Comparison of ENCODE assay signal across 15 cellular contexts in genomic region chr13:106528711-106529414, GRCh38. TPM values are rescaled to one million over a fixed set of nuclear protein-coding genes. Genes with fewer than 3 reads are reported as not detected.
DNase-seq lines count a peak whose midpoint lies in the region; ATAC-seq, FAIRE-seq and TF ChIP-seq lines count a peak whose summit lies in the region.
"Had no signal": no experiment of that assay in that cellular context is flagged by ENCODE, and none has a peak within 500 bp of the region (broad histone marks: within the 10 kb centered on the region; RNA-seq: fewer than 3 reads in every experiment).

No MANE protein-coding gene starts in this region.

- no peak overlapping the region for H3K4ac ChIP-seq in neuronal stem cell (ENCODE audit: low read length)

- no peak overlapping the region for H3K14ac ChIP-seq in neuronal stem cell (ENCODE audit: low read length)

- H3K36me3 ChIP-seq in hepatocyte (replicated peaks; ENCODE audit: insufficient read depth, low read depth) (no peaks in the 10 kb centered on the region), neuronal stem cell (replicated peaks in 1 of 2; ENCODE audit: control insufficient read depth in 2 of 2, insufficient read depth in 2 of 2, low read length in 2 of 2) (peaks cover 2 to 79% of the 10 kb centered on the region in 2 donors)
- H3K36me3 ChIP-seq: thyroid gland had no signal

- H3K9me3 ChIP-seq in hepatocyte (ENCODE audit: low read depth) (no peaks in the 10 kb centered on the region), neuronal stem cell (replicated peaks in 1 of 2; ENCODE audit: control insufficient read depth in 2 of 2, insufficient read depth in 1 of 2, low read depth in 1 of 2, low read length in 2 of 2) (no peaks in the 10 kb centered on the region)
- H3K9me3 ChIP-seq: thyroid gland had no signal

- H3K36me3 Mint-ChIP-seq in stimulated activated effector memory CD8-positive, alpha-beta T cell treated with anti-CD3 and anti-CD28 coated beads, Interleukin-12 subunit alpha, Interleukin-12 subunit beta, amount 100 ng/mL, for 72 hours = no peaks in the 10 kb centered on the region

- H4K8ac ChIP-seq in neuronal stem cell (ENCODE audit: low read depth, low read length) = no peak overlapping the region

- H3K4me1 Mint-ChIP-seq in stimulated activated effector memory CD8-positive, alpha-beta T cell treated with anti-CD3 and anti-CD28 coated beads, Interleukin-12 subunit alpha, Interleukin-12 subunit beta, amount 100 ng/mL, for 72 hours = peaks cover 6% of the 10 kb centered on the region

- 57% methylated on average over 8 of the region's 8 CpGs for WGBS in hepatocyte (ENCODE audit: low lambda C conversion rate, missing lambda C conversion rate)
- no CpG with 5 or more reads among the region's 8 CpGs for WGBS in neuronal stem cell (ENCODE audit: extremely low coverage in 2 of 2, insufficient read length in 2 of 2, insufficient replicate concordance in 1 of 2), 2 donors

- H3K27ac ChIP-seq in VCaP = peak overlapping the region; percentile 91
- peak overlapping the region; percentile 79 for H3K27ac ChIP-seq in hepatocyte
- peak overlapping the region; percentile 64 for H3K27ac ChIP-seq in neuronal stem cell (replicated peaks; ENCODE audit: low read length)
- H3K27ac ChIP-seq: thyroid gland had no signal

- H4K20me1 ChIP-seq in hepatocyte (ENCODE audit: insufficient read depth, poor library complexity, severe bottlenecking) = peaks cover 39% of the 10 kb centered on the region

- H2BK12ac ChIP-seq in neuronal stem cell (ENCODE audit: low read length) = no peak overlapping the region

- H3K23ac ChIP-seq in neuronal stem cell (ENCODE audit: low read depth, low read length, poor library complexity) = no peak overlapping the region

- H2BK15ac ChIP-seq in neuronal stem cell (ENCODE audit: low read length) = no peak overlapping the region

- H3K4me3 Mint-ChIP-seq in stimulated activated effector memory CD8-positive, alpha-beta T cell treated with anti-CD3 and anti-CD28 coated beads, Interleukin-12 subunit alpha, Interleukin-12 subunit beta, amount 100 ng/mL, for 72 hours = no peak overlapping the region

- H2BK5ac ChIP-seq in neuronal stem cell (ENCODE audit: low read length) = no peak overlapping the region

- DNase-seq in D721Med (ENCODE audit: insufficient read length, low spot score) = no peak
- no peak for DNase-seq in hepatocyte (ENCODE audit: low spot score)
- peak; percentile 48 for DNase-seq in neuronal stem cell (ENCODE audit: low spot score)
- no peak for DNase-seq in A172 (ENCODE audit: low spot score)
- no peak for DNase-seq in stimulated activated effector memory CD8-positive, alpha-beta T cell treated with anti-CD3 and anti-CD28 coated beads, Interleukin-12 subunit alpha, Interleukin-12 subunit beta, amount 100 ng/mL, for 72 hours (ENCODE audit: low spot score in 2 of 2)
- DNase-seq in Right ventricle myocardium superior = no peak
- DNase-seq: activated CD8-positive, alpha-beta memory T cell treated with anti-CD3 and anti-CD28 coated beads, Interleukin-2, amount 50 U/mL, for 4 hours; activated naive CD4-positive, alpha-beta T cell treated with anti-CD3 and anti-CD28 coated beads, Interleukin-2, amount 50 U/mL, for 16 hours; kidney; NCI-H1930; NCI-H748 treated with DMSO at 0.1 percent for 48 hours; thyroid gland had no signal

- no peaks in the 10 kb centered on the region for H3K79me1 ChIP-seq in neuronal stem cell (ENCODE audit: low read depth, low read length)

- no peak for ATAC-seq in stimulated activated effector memory CD8-positive, alpha-beta T cell treated with anti-CD3 and anti-CD28 coated beads, Interleukin-12 subunit alpha, Interleukin-12 subunit beta, amount 100 ng/mL, for 72 hours
- ATAC-seq in HG02981 (IDR thresholded peaks at IDR 0.05; ENCODE audit: unreplicated experiment) (no peak), Right ventricle myocardium superior (ENCODE audit: poor library complexity) (no peak)
- ATAC-seq: activated CD4-positive, CD25-positive, alpha-beta regulatory T cell treated with anti-CD3 and anti-CD28 coated beads, Interleukin-2, amount 50 U/mL, for 24 hours had no signal

- no peak overlapping the region for H4K91ac ChIP-seq in neuronal stem cell (ENCODE audit: low read depth, low read length, poor library complexity)

- peaks cover 97% of the 10 kb centered on the region for H3K79me2 ChIP-seq in hepatocyte

- H2AK5ac ChIP-seq in neuronal stem cell (ENCODE audit: low read depth, low read length) = no peak overlapping the region

- H3K27ac Mint-ChIP-seq in stimulated activated effector memory CD8-positive, alpha-beta T cell treated with anti-CD3 and anti-CD28 coated beads, Interleukin-12 subunit alpha, Interleukin-12 subunit beta, amount 100 ng/mL, for 72 hours = no peak overlapping the region

- peak; percentile 6 for FAIRE-seq in D721Med (lab: Jason Lieb, UNC)
- FAIRE-seq: kidney had no signal

- no peak for TF ChIP-seq CTCF in D721Med (IDR thresholded peaks at IDR 0.05; ENCODE audit: insufficient read depth, missing control alignments)
- TF ChIP-seq CTCF in VCaP (conservative IDR thresholded peaks at IDR 0.05) = no peak
- TF ChIP-seq CTCF in hepatocyte (IDR thresholded peaks at IDR 0.05; ENCODE audit: poor library complexity) = no peak

- H2BK120ac ChIP-seq in neuronal stem cell (ENCODE audit: low read depth, low read length) = no peak overlapping the region

- H3K4me2 ChIP-seq in hepatocyte = peak overlapping the region; percentile 71
- no peak overlapping the region for H3K4me2 ChIP-seq in neuronal stem cell (ENCODE audit: insufficient read depth, low read length, poor library complexity, severe bottlenecking)

- intact Hi-C loops in Right ventricle myocardium superior (cut with DNase I) = no loop called here

- no peak overlapping the region for H3K9ac ChIP-seq in neuronal stem cell (ENCODE audit: low read depth, low read length, poor library complexity)

- H3K4me1 ChIP-seq in hepatocyte (ENCODE audit: insufficient read depth) = peaks cover 59% of the 10 kb centered on the region
- H3K4me1 ChIP-seq in neuronal stem cell (ENCODE audit: control insufficient read depth in 2 of 2, insufficient read depth in 1 of 2, low read depth in 1 of 2, low read length in 2 of 2) = peaks cover 23 to 46% of the 10 kb centered on the region in 2 donors

- no peaks in the 10 kb centered on the region for H3K9me2 ChIP-seq in hepatocyte (replicated peaks; ENCODE audit: insufficient read depth)

- H3K27me3 ChIP-seq in hepatocyte = no peaks in the 10 kb centered on the region
- no peaks in the 10 kb centered on the region for H3K27me3 ChIP-seq in neuronal stem cell (ENCODE audit: control insufficient read depth in 3 of 3, insufficient read depth in 3 of 3, low read depth in 1 of 3, low read length in 3 of 3)
- H3K27me3 ChIP-seq: thyroid gland had no signal

- no peaks in the 10 kb centered on the region for H3K9me3 Mint-ChIP-seq in stimulated activated effector memory CD8-positive, alpha-beta T cell treated with anti-CD3 and anti-CD28 coated beads, Interleukin-12 subunit alpha, Interleukin-12 subunit beta, amount 100 ng/mL, for 72 hours

- no peak overlapping the region for H3K18ac ChIP-seq in neuronal stem cell (ENCODE audit: low read length)

- H2AFZ ChIP-seq in hepatocyte = no peak overlapping the region
- no peak overlapping the region for H2AFZ ChIP-seq in neuronal stem cell (ENCODE audit: low read length)

- no peak overlapping the region for H3K4me3 ChIP-seq in hepatocyte
- H3K4me3 ChIP-seq in neuronal stem cell (ENCODE audit: low read length in 2 of 2) = no peak overlapping the region
- H3K4me3 ChIP-seq: thyroid gland had no signal

RNA-seq across cellular contexts. Expression of gene EFNB2, which starts 6.6 kb away (rescaled TPM):
- total RNA-seq in hepatocyte (59.6 and 63.3 TPM in 2 replicates), Right ventricle myocardium superior (8.4 TPM)
- polyA plus RNA-seq in hepatocyte = 57.7 and 62.4 TPM in 2 replicates
- 41.2 TPM for polyA plus RNA-seq in neuronal stem cell (2013, experiment 1 of 2)
- polyA plus RNA-seq in neuronal stem cell (2013, experiment 2 of 2) = 42.0 TPM
- total RNA-seq in A172 (2014; rRNA removed; shearing (Covaris generic)) = 7.8 and 8.1 TPM in 2 replicates

RNA-seq across cellular contexts. Expression of gene ARGLU1, which starts 39.1 kb away (rescaled TPM):
- total RNA-seq in hepatocyte = 104 and 126 TPM in 2 replicates
- 121 and 168 TPM in 2 replicates for polyA plus RNA-seq in hepatocyte
- 248 TPM for polyA plus RNA-seq in neuronal stem cell (2013, experiment 1 of 2)
- polyA plus RNA-seq in neuronal stem cell (2013, experiment 2 of 2) = 251 TPM
- 35.9 and 41.8 TPM in 2 replicates for total RNA-seq in A172 (2014; rRNA removed; shearing (Covaris generic))
- total RNA-seq in Right ventricle myocardium superior = 25.6 TPM
